ENCODE assay signal across 7 cellular contexts in the genomic region with DNA sequence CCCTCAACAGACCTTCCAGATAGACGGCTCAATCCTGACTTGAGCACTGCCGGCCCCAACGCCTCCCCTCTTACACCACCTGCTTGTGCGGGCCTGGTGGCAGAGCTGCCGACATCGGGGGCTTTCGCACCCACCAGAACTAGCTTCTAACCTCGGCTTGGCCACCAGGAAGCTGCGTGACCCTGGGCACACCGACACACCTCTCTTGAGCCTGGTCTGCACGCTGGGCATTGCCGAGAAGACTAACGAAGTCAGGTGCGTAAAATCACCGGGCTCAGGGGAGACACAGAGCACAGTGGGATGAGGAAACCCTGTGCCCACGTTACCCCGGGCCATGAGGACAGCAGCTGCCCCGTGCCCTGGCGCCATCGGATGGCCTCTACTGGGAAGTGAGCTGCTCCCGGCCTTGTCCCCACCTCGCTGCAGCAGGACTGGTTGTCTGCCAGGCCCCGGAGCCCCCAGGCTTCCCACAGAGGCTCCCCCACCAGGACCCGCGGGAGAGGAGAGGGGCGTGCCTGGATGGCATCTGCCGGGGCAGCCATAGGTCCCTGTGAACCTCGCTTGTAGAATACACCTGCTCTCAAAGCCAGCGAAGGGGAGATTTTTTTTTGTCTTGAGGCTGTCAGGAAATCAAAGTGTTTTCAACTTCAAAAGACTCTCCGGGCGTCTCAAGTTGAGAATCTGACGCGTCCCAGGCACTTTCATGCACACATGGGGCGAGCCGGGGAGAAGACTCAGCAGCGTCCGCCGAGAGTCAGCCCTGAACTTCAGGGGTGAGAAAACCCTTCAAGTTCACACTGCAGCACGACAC.
DNase-seq lines count a peak whose midpoint lies in the region; ATAC-seq lines count a peak whose summit lies in the region.
"Not testable (repeated sequence)": the region's sequence is repeated elsewhere in the genome, so short reads cannot be mapped to it uniquely, and the experiment has no call there.

No MANE protein-coding gene starts in this region.

- 94% methylated on average over 36 of the region's 39 CpGs for WGBS in mesenchymal stem cell

- CTCF ChIA-PET in activated CD4-positive, alpha-beta memory T cell treated with anti-CD3 and anti-CD28 coated beads for 36 hours (lab: Charles Lee), result not testable (repeated sequence)

- H3K18ac ChIP-seq in mesenchymal stem cell (ENCODE audit: low read depth in 1 of 2, low read length in 2 of 2), result not testable (repeated sequence)

- peak; percentile 88 for ATAC-seq in activated T-helper 17 cell treated with anti-CD3 and anti-CD28 coated beads, Interleukin-2, amount 50 U/mL, for 72 hours (replicated peaks)
- ATAC-seq in activated naive CD8-positive, alpha-beta T cell treated with anti-CD3 and anti-CD28 coated beads, Interleukin-2, amount 50 U/mL, for 24 hours, result peak; percentile 92

- H3K79me1 ChIP-seq in mesenchymal stem cell (replicated peaks; ENCODE audit: low read length, poor library complexity, severe bottlenecking), result not testable (repeated sequence)

- H3K4me3 Mint-ChIP-seq in activated CD4-positive, alpha-beta memory T cell treated with anti-CD3 and anti-CD28 coated beads for 36 hours; activated T-helper 17 cell treated with anti-CD3 and anti-CD28 coated beads, Interleukin-2, amount 50 U/mL, for 72 hours: not testable (repeated sequence)
- H3K4me3 Mint-ChIP-seq in activated naive CD8-positive, alpha-beta T cell treated with anti-CD3 and anti-CD28 coated beads, Interleukin-2, amount 50 U/mL, for 24 hours, result peak overlapping the region; percentile 29

- not testable (repeated sequence) for H3K14ac ChIP-seq in mesenchymal stem cell (ENCODE audit: low read length in 2 of 2)

- H4K91ac ChIP-seq in mesenchymal stem cell (ENCODE audit: low read length), result peak overlapping the region; percentile 3

- H2BK15ac ChIP-seq in mesenchymal stem cell (ENCODE audit: low read depth, poor library complexity, severe bottlenecking), result not testable (repeated sequence)

- POLR2A ChIA-PET in activated CD4-positive, alpha-beta memory T cell treated with anti-CD3 and anti-CD28 coated beads for 36 hours (lab: Charles Lee), result not testable (repeated sequence)

- not testable (repeated sequence) for H3K23ac ChIP-seq in mesenchymal stem cell (ENCODE audit: low read length in 2 of 2)

- H3K4me1 ChIP-seq in mesenchymal stem cell (ENCODE audit: control insufficient read depth, insufficient read depth, low read depth, low read length), result not testable (repeated sequence)

- not testable (repeated sequence) for H3K27ac Mint-ChIP-seq in activated CD4-positive, alpha-beta memory T cell treated with anti-CD3 and anti-CD28 coated beads for 36 hours; activated T-helper 17 cell treated with anti-CD3 and anti-CD28 coated beads, Interleukin-2, amount 50 U/mL, for 72 hours
- peak overlapping the region; percentile 68 for H3K27ac Mint-ChIP-seq in activated naive CD8-positive, alpha-beta T cell treated with anti-CD3 and anti-CD28 coated beads, Interleukin-2, amount 50 U/mL, for 24 hours

- H3K4me2 ChIP-seq in mesenchymal stem cell (ENCODE audit: low read length, poor library complexity, severe bottlenecking), result not testable (repeated sequence)

- intact Hi-C loops in activated CD4-positive, alpha-beta memory T cell treated with anti-CD3 and anti-CD28 coated beads for 36 hours (cut with micrococcal nuclease), result not testable (repeated sequence)

- H2BK12ac ChIP-seq in mesenchymal stem cell (ENCODE audit: low read length in 2 of 2), result not testable (repeated sequence)

- H2BK120ac ChIP-seq in mesenchymal stem cell (ENCODE audit: low read depth, low read length), result not testable (repeated sequence)

- not testable (repeated sequence) for H3K27me3 Mint-ChIP-seq in activated CD4-positive, alpha-beta memory T cell treated with anti-CD3 and anti-CD28 coated beads for 36 hours; activated T-helper 17 cell treated with anti-CD3 and anti-CD28 coated beads, Interleukin-2, amount 50 U/mL, for 72 hours; activated naive CD8-positive, alpha-beta T cell treated with anti-CD3 and anti-CD28 coated beads, Interleukin-2, amount 50 U/mL, for 24 hours

- H2AK5ac ChIP-seq in mesenchymal stem cell (ENCODE audit: low read length, severe bottlenecking), result not testable (repeated sequence)

- not testable (repeated sequence) for H3K9ac ChIP-seq in mesenchymal stem cell (ENCODE audit: low read length)

- not testable (repeated sequence) for H4K8ac ChIP-seq in mesenchymal stem cell (ENCODE audit: low read length)

- H3K36me3 Mint-ChIP-seq in activated CD4-positive, alpha-beta memory T cell treated with anti-CD3 and anti-CD28 coated beads for 36 hours; activated T-helper 17 cell treated with anti-CD3 and anti-CD28 coated beads, Interleukin-2, amount 50 U/mL, for 72 hours (ENCODE audit: low read depth); activated naive CD8-positive, alpha-beta T cell treated with anti-CD3 and anti-CD28 coated beads, Interleukin-2, amount 50 U/mL, for 24 hours (ENCODE audit: low read depth): not testable (repeated sequence)

- not testable (repeated sequence) for H3K9me3 Mint-ChIP-seq in activated CD4-positive, alpha-beta memory T cell treated with anti-CD3 and anti-CD28 coated beads for 36 hours; activated T-helper 17 cell treated with anti-CD3 and anti-CD28 coated beads, Interleukin-2, amount 50 U/mL, for 72 hours; activated naive CD8-positive, alpha-beta T cell treated with anti-CD3 and anti-CD28 coated beads, Interleukin-2, amount 50 U/mL, for 24 hours

- H3K4me3 ChIP-seq in mesenchymal stem cell (ENCODE audit: insufficient read depth in 1 of 2, low read depth in 1 of 2, low read length in 2 of 2), result not testable (repeated sequence)

- H3K4me1 Mint-ChIP-seq in activated CD4-positive, alpha-beta memory T cell treated with anti-CD3 and anti-CD28 coated beads for 36 hours (ENCODE audit: low read depth), result peaks cover 34% of the 10 kb centered on the region
- H3K4me1 Mint-ChIP-seq in activated T-helper 17 cell treated with anti-CD3 and anti-CD28 coated beads, Interleukin-2, amount 50 U/mL, for 72 hours, result peaks cover 14% of the 10 kb centered on the region
- H3K4me1 Mint-ChIP-seq in activated naive CD8-positive, alpha-beta T cell treated with anti-CD3 and anti-CD28 coated beads, Interleukin-2, amount 50 U/mL, for 24 hours, result peaks cover 29% of the 10 kb centered on the region

- H3K9me3 ChIP-seq in mesenchymal stem cell (ENCODE audit: control insufficient read depth, low read length), result not testable (repeated sequence)

- H3K4ac ChIP-seq in mesenchymal stem cell (ENCODE audit: low read depth in 1 of 2, low read length in 2 of 2), result not testable (repeated sequence)

- peak; percentile 39 for DNase-seq in T follicular helper cell (ENCODE audit: low read depth)
- peak; percentile 69 for DNase-seq in activated CD4-positive, alpha-beta memory T cell treated with anti-CD3 and anti-CD28 coated beads for 36 hours
- peak; percentile 57 for DNase-seq in activated naive CD8-positive, alpha-beta T cell treated with anti-CD3 and anti-CD28 coated beads, Interleukin-2, amount 50 U/mL, for 24 hours
- not testable (repeated sequence) for DNase-seq in mesenchymal stem cell
- DNase-seq in stimulated activated CD4-positive, alpha-beta T cell treated with anti-CD3 and anti-CD28 coated beads, Interleukin-12 subunit alpha, Interleukin-12 subunit beta, amount 100 ng/mL, for 48 hours (ENCODE audit: low read depth in 2 of 3, low spot score in 1 of 3), result peak; percentile 12 to 50 (median 35)
- DNase-seq in stimulated activated CD4-positive, alpha-beta T cell treated with anti-CD3 and anti-CD28 coated beads, TNF-alpha, amount 100 ng/mL, for 4 hours (ENCODE audit: low read depth in 3 of 3), result peak in 2 of 3 experiments; percentile 17 to 18

- not testable (repeated sequence) for H3K36me3 ChIP-seq in mesenchymal stem cell (ENCODE audit: control insufficient read depth in 1 of 2, insufficient read depth in 2 of 2, low read depth in 1 of 2, low read length in 2 of 2)

- not testable (repeated sequence) for H3K27me3 ChIP-seq in mesenchymal stem cell (ENCODE audit: control insufficient read depth in 1 of 2, insufficient read depth in 1 of 2, low read length in 2 of 2)

- not testable (repeated sequence) for H2AFZ ChIP-seq in mesenchymal stem cell (ENCODE audit: low read depth, low read length)

- H2BK5ac ChIP-seq in mesenchymal stem cell (ENCODE audit: low read depth, low read length, poor library complexity, severe bottlenecking), result not testable (repeated sequence)

- H3K27ac ChIP-seq in mesenchymal stem cell (ENCODE audit: low read length, poor library complexity, severe bottlenecking), result not testable (repeated sequence)
